ENCODE assay signal across 16 cellular contexts in the genomic region with DNA sequence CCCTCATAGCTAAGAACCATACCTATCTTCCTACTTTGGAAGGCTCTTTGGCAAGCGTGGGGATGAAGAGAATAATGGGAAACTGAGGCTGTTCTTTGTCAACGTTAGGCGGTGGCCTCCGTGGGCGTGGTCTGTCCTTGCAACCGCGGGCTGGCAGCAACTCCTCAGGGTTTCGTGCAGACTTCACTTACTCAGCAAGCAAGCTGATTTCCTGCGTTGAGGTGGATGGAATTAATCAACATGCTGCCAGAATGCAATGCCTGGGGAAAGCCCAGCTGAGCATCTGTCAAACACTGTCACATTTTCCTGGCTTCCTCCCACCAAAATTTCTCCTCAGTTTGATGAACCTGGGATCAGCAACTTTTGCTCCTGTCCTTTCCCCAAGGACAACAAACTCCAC. TPM values are rescaled to one million over a fixed set of nuclear protein-coding genes. Genes with fewer than 3 reads are reported as not detected.
DNase-seq lines count a peak whose midpoint lies in the region; ATAC-seq and TF ChIP-seq lines count a peak whose summit lies in the region.
"Had no signal": no experiment of that assay in that cellular context is flagged by ENCODE, and none has a peak within 500 bp of the region (broad histone marks: within the 10 kb centered on the region; RNA-seq: fewer than 3 reads in every experiment).

No MANE protein-coding gene starts in this region.

- CTCF ChIA-PET in activated CD4-positive, alpha-beta T cell treated with anti-CD3 and anti-CD28 coated beads, Interleukin-2, amount 10 ng/mL, durations not matched to agents 7 days and 5 days (lab: Charles Lee) = interaction anchor here (0.6 to 2.0 kb wide), 3 partner anchors 10 to 402 kb away, joined by 3 to 10 read pairs (median 3); no protein-coding TSS in a partner anchor

- peak overlapping the region in 1 of 2 donors; percentile 80 for H3K27ac Mint-ChIP-seq in natural killer cell treated with Interleukin-12 subunit alpha and Interleukin-12 subunit beta and Interleukin-15 and Interleukin-18, amount 100 ng/mL, for 72 hours
- no peak overlapping the region for H3K27ac Mint-ChIP-seq in natural killer cell
- H3K27ac Mint-ChIP-seq in activated CD4-positive, alpha-beta T cell treated with anti-CD3 and anti-CD28 coated beads, Interleukin-2, amount 10 ng/mL, durations not matched to agents 7 days and 5 days = no peak overlapping the region
- H3K27ac Mint-ChIP-seq: CD4-positive, CD25-positive, alpha-beta regulatory T cell; T-cell had no signal

- peaks cover 17 to 42% of the 10 kb centered on the region in 2 donors for H3K4me1 Mint-ChIP-seq in natural killer cell treated with Interleukin-12 subunit alpha and Interleukin-12 subunit beta and Interleukin-15 and Interleukin-18, amount 100 ng/mL, for 72 hours (ENCODE audit: low read depth in 2 of 2)
- peaks cover 0 to 4% of the 10 kb centered on the region in 2 donors for H3K4me1 Mint-ChIP-seq in natural killer cell
- H3K4me1 Mint-ChIP-seq in activated CD4-positive, alpha-beta T cell treated with anti-CD3 and anti-CD28 coated beads, Interleukin-2, amount 10 ng/mL, durations not matched to agents 7 days and 5 days = peaks cover 38% of the 10 kb centered on the region

- no peak overlapping the region for H3K4me3 ChIP-seq in foreskin fibroblast (ENCODE audit: low read depth in 1 of 2, low read length in 2 of 2)

- H3K36me3 Mint-ChIP-seq in natural killer cell treated with Interleukin-12 subunit alpha and Interleukin-12 subunit beta and Interleukin-15 and Interleukin-18, amount 100 ng/mL, for 72 hours = no peaks in the 10 kb centered on the region
- H3K36me3 Mint-ChIP-seq in natural killer cell = no peaks in the 10 kb centered on the region
- H3K36me3 Mint-ChIP-seq in activated CD4-positive, alpha-beta T cell treated with anti-CD3 and anti-CD28 coated beads, Interleukin-2, amount 10 ng/mL, durations not matched to agents 7 days and 5 days (ENCODE audit: low read depth) = no peaks in the 10 kb centered on the region
- H3K36me3 Mint-ChIP-seq: CD4-positive, CD25-positive, alpha-beta regulatory T cell; T-cell had no signal

- peak; percentile 69 for DNase-seq in natural killer cell treated with Interleukin-12 subunit alpha and Interleukin-12 subunit beta and Interleukin-15 and Interleukin-18, amount 100 ng/mL, for 72 hours (ENCODE audit: low spot score)
- DNase-seq in natural killer cell = no peak
- DNase-seq in activated CD4-positive, alpha-beta T cell treated with anti-CD3 and anti-CD28 coated beads, Interleukin-2, amount 10 ng/mL, durations not matched to agents 7 days and 5 days = peak; percentile 33
- peak; percentile 13 to 37 for DNase-seq in foreskin fibroblast
- peak; percentile 58 for DNase-seq in stimulated activated naive CD8-positive, alpha-beta T cell treated with anti-CD3 and anti-CD28 coated beads, Interleukin-15, Interleukin-2, amounts not matched to agents 100 U/mL and 50 U/mL, for 24 hours
- DNase-seq in G401 (ENCODE audit: low spot score) = no peak
- no peak for DNase-seq in C1 segment of cervical spinal cord (lab: John Stamatoyannopoulos, UW)
- no peak for DNase-seq in Ammon's horn (ENCODE audit: low spot score)
- DNase-seq: amniotic stem cell, cortex of kidney, GF-D8, HCEC 1CT, substantia nigra, T-cell had no signal

- in situ Hi-C loops in G401 (cut with HindIII; ENCODE audit: low sequenced_read_pairs) = no loop called here

- TF ChIP-seq CTCF in natural killer cell (IDR thresholded peaks at IDR 0.05) = no peak
- TF ChIP-seq CTCF in foreskin fibroblast (IDR thresholded peaks at IDR 0.05; ENCODE audit: low read depth, low read length) = no peak

- POLR2A ChIA-PET in activated CD4-positive, alpha-beta T cell treated with anti-CD3 and anti-CD28 coated beads, Interleukin-2, amount 10 ng/mL, durations not matched to agents 7 days and 5 days (lab: Charles Lee) = no interaction called here

- peaks cover 45 to 50% of the 10 kb centered on the region in 2 donors for H3K27me3 Mint-ChIP-seq in natural killer cell treated with Interleukin-12 subunit alpha and Interleukin-12 subunit beta and Interleukin-15 and Interleukin-18, amount 100 ng/mL, for 72 hours
- peaks cover 37 to 68% of the 10 kb centered on the region in 2 donors for H3K27me3 Mint-ChIP-seq in natural killer cell (ENCODE audit: low read depth in 2 of 2)
- H3K27me3 Mint-ChIP-seq in activated CD4-positive, alpha-beta T cell treated with anti-CD3 and anti-CD28 coated beads, Interleukin-2, amount 10 ng/mL, durations not matched to agents 7 days and 5 days = peaks cover 29% of the 10 kb centered on the region

- intact Hi-C loops in natural killer cell (cut with micrococcal nuclease) = no loop called here

- no peaks in the 10 kb centered on the region for H3K9me3 Mint-ChIP-seq in natural killer cell treated with Interleukin-12 subunit alpha and Interleukin-12 subunit beta and Interleukin-15 and Interleukin-18, amount 100 ng/mL, for 72 hours
- no peaks in the 10 kb centered on the region for H3K9me3 Mint-ChIP-seq in natural killer cell
- H3K9me3 Mint-ChIP-seq in activated CD4-positive, alpha-beta T cell treated with anti-CD3 and anti-CD28 coated beads, Interleukin-2, amount 10 ng/mL, durations not matched to agents 7 days and 5 days = no peaks in the 10 kb centered on the region
- H3K9me3 Mint-ChIP-seq: T-cell had no signal

- ATAC-seq in natural killer cell treated with Interleukin-12 subunit alpha and Interleukin-12 subunit beta and Interleukin-15 and Interleukin-18, amount 100 ng/mL, for 72 hours = peak; percentile 71 to 78
- no peak for ATAC-seq in natural killer cell
- peak; percentile 55 for ATAC-seq in stimulated activated naive CD8-positive, alpha-beta T cell treated with anti-CD3 and anti-CD28 coated beads, Interleukin-15, Interleukin-2, amounts not matched to agents 100 U/mL and 50 U/mL, for 24 hours
- ATAC-seq: T-cell had no signal

- H3K4me3 Mint-ChIP-seq in natural killer cell treated with Interleukin-12 subunit alpha and Interleukin-12 subunit beta and Interleukin-15 and Interleukin-18, amount 100 ng/mL, for 72 hours = peak overlapping the region; percentile 87
- H3K4me3 Mint-ChIP-seq in natural killer cell = no peak overlapping the region
- no peak overlapping the region for H3K4me3 Mint-ChIP-seq in activated CD4-positive, alpha-beta T cell treated with anti-CD3 and anti-CD28 coated beads, Interleukin-2, amount 10 ng/mL, durations not matched to agents 7 days and 5 days
- H3K4me3 Mint-ChIP-seq: CD4-positive, CD25-positive, alpha-beta regulatory T cell; T-cell had no signal

RNA-seq across cellular contexts. Expression of gene IL17F, which starts 9.2 kb away (rescaled TPM):
- 100 to 1,000 TPM in 1 of 2 donors, 10 to 100 TPM in 1; 56.3 to 241 TPM for total RNA-seq in natural killer cell treated with Interleukin-12 subunit alpha and Interleukin-12 subunit beta and Interleukin-15 and Interleukin-18, amount 100 ng/mL, for 72 hours
- total RNA-seq in natural killer cell = not detected
- 1 to 10 TPM; 7.4 to 9.1 TPM for total RNA-seq in activated CD4-positive, alpha-beta T cell treated with anti-CD3 and anti-CD28 coated beads, Interleukin-2, amount 10 ng/mL, durations not matched to agents 7 days and 5 days
- total RNA-seq in G401 (2014; rRNA removed; shearing (Covaris generic)) = not detected in 2 replicates
- total RNA-seq: mononuclear cell, T-cell had no signal

RNA-seq across cellular contexts. Expression of gene MCM3, which starts 31.0 kb away (rescaled TPM):
- 100 to 1,000 TPM; 108 to 277 TPM for total RNA-seq in natural killer cell treated with Interleukin-12 subunit alpha and Interleukin-12 subunit beta and Interleukin-15 and Interleukin-18, amount 100 ng/mL, for 72 hours
- 10 to 100 TPM; 26.4 to 46.2 (median 31.5) TPM for total RNA-seq in natural killer cell
- 100 to 1,000 TPM; 189 to 190 TPM for total RNA-seq in activated CD4-positive, alpha-beta T cell treated with anti-CD3 and anti-CD28 coated beads, Interleukin-2, amount 10 ng/mL, durations not matched to agents 7 days and 5 days
- total RNA-seq in G401 (2014; rRNA removed; shearing (Covaris generic)) = 326 and 392 TPM in 2 replicates

Comparison
In these comparisons a context has a peak if more than half of its experiments do, and no peak if none do; other contexts are left out.
1. ATAC-seq: peak in natural killer cell treated with Interleukin-12 subunit alpha and Interleukin-12 subunit beta and Interleukin-15 and Interleukin-18, amount 100 ng/mL, for 72 hours (2 of 2) and stimulated activated naive CD8-positive, alpha-beta T cell treated with anti-CD3 and anti-CD28 coated beads, Interleukin-15, Interleukin-2, amounts not matched to agents 100 U/mL and 50 U/mL, for 24 hours (single experiment); none in natural killer cell (0 of 3).
2. DNase-seq: peak in natural killer cell treated with Interleukin-12 subunit alpha and Interleukin-12 subunit beta and Interleukin-15 and Interleukin-18, amount 100 ng/mL, for 72 hours (single experiment), activated CD4-positive, alpha-beta T cell treated with anti-CD3 and anti-CD28 coated beads, Interleukin-2, amount 10 ng/mL, durations not matched to agents 7 days and 5 days (single experiment), foreskin fibroblast (2 of 2) and stimulated activated naive CD8-positive, alpha-beta T cell treated with anti-CD3 and anti-CD28 coated beads, Interleukin-15, Interleukin-2, amounts not matched to agents 100 U/mL and 50 U/mL, for 24 hours (single experiment); none in natural killer cell (single experiment), G401 (single experiment), C1 segment of cervical spinal cord (0 of 14) and Ammon's horn (single experiment).
3. RNA of gene IL17F, which starts 9.2 kb away (total RNA-seq): 56.3 to 241 TPM in natural killer cell treated with Interleukin-12 subunit alpha and Interleukin-12 subunit beta and Interleukin-15 and Interleukin-18, amount 100 ng/mL, for 72 hours; 7.4 to 9.1 TPM in activated CD4-positive, alpha-beta T cell treated with anti-CD3 and anti-CD28 coated beads, Interleukin-2, amount 10 ng/mL, durations not matched to agents 7 days and 5 days, not detected in natural killer cell and not detected in G401; every median in the first group is over 4 times any median in the second.